ENCODE assay signal across 31 cellular contexts in the genomic region with DNA sequence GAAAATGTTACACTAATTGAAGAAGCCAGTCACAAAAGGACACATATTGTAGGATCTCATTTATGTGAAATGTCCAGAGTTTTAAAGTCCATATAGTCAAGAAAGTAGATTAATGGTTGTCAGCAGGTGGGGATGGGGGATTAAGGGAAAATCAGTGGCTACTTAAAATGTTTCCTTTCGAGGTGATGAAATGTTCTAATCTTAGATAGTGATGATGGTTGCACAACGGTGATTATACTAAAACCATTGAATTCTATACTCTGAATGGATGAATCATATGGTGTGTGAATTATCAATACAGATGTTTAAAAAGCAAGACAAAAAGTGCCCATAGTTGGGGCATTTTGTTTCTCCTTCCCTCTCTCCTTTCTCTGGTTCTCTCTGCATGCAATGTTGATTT.
"Had no signal": no experiment of that assay in that cellular context is flagged by ENCODE, and none has a peak within 500 bp of the region (broad histone marks: within the 10 kb centered on the region; RNA-seq: fewer than 3 reads in every experiment).

No MANE protein-coding gene starts in this region.

- H3K4me1 ChIP-seq: breast epithelium, parathyroid adenoma had no signal

- H3K27ac Mint-ChIP-seq: activated B cell treated with CpG ODN at 0.5 μM for 24 hours; activated CD8-positive, alpha-beta T cell treated with anti-CD3 and anti-CD28 coated beads for 36 hours; activated naive CD4-positive, alpha-beta T cell treated with anti-CD3 and anti-CD28 coated beads, Interleukin-2, amount 50 U/mL, for 24 hours; activated naive CD8-positive, alpha-beta T cell treated with anti-CD3 and anti-CD28 coated beads, Interleukin-2, amount 50 U/mL, for 24 hours; activated T-helper 2 cell treated with anti-CD3 and anti-CD28 coated beads, Interferon-gamma antibody, Interleukin-2, Interleukin-4, amounts not matched to agents 10 μg/mL and 5 μg/mL and 100 μg/mL, durations not matched to agents 14 hours and 24 hours and 36 hours; dendritic cell treated with granulocyte-macrophage colony-stimulating factor and Interleukin-4, amounts not matched to agents 40 ng/mL and 50 ng/mL, for 4 days; natural killer cell treated with Interleukin-12 subunit alpha and Interleukin-12 subunit beta and Interleukin-15 and Interleukin-18, amount 100 ng/mL, for 72 hours; stimulated activated effector memory CD8-positive, alpha-beta T cell treated with anti-CD3 and anti-CD28 coated beads, Interleukin-12 subunit alpha, Interleukin-12 subunit beta, amount 100 ng/mL, for 72 hours; stimulated activated naive CD8-positive, alpha-beta T cell treated with anti-CD3 and anti-CD28 coated beads, Interleukin-15, amount 100 ng/mL, for 72 hours; T-helper 17 cell had no signal

- H3K9ac ChIP-seq: parathyroid adenoma had no signal

- H3K27ac ChIP-seq: breast epithelium, esophagus muscularis mucosa, gastrocnemius medialis, left ventricle myocardium inferior, parathyroid adenoma, psoas muscle, sigmoid colon, upper lobe of right lung had no signal

- H3K4me3 ChIP-seq: breast epithelium, esophagus muscularis mucosa, gastrocnemius medialis, left ventricle myocardium inferior, lung, mucosa of descending colon, psoas muscle, sigmoid colon, upper lobe of right lung had no signal

- H2AFZ ChIP-seq: parathyroid adenoma had no signal

- H3K4me1 Mint-ChIP-seq: activated B cell treated with CpG ODN at 0.5 μM for 24 hours; activated naive CD4-positive, alpha-beta T cell treated with anti-CD3 and anti-CD28 coated beads, Interleukin-2, amount 50 U/mL, for 24 hours; activated naive CD8-positive, alpha-beta T cell treated with anti-CD3 and anti-CD28 coated beads, Interleukin-2, amount 50 U/mL, for 24 hours; stimulated activated naive CD8-positive, alpha-beta T cell treated with anti-CD3 and anti-CD28 coated beads, Interleukin-15, amount 100 ng/mL, for 72 hours had no signal

- ATAC-seq: activated CD8-positive, alpha-beta T cell treated with anti-CD3 and anti-CD28 coated beads for 36 hours; activated naive CD8-positive, alpha-beta T cell treated with anti-CD3 and anti-CD28 coated beads, Interleukin-2, amount 50 U/mL, for 24 hours; gastrocnemius medialis; mucosa of descending colon; natural killer cell treated with Interleukin-12 subunit alpha and Interleukin-12 subunit beta and Interleukin-15 and Interleukin-18, amount 100 ng/mL, for 72 hours; psoas muscle; stimulated activated effector memory CD8-positive, alpha-beta T cell treated with anti-CD3 and anti-CD28 coated beads, Interleukin-12 subunit alpha, Interleukin-12 subunit beta, amount 100 ng/mL, for 72 hours; stimulated activated naive CD8-positive, alpha-beta T cell treated with anti-CD3 and anti-CD28 coated beads, Interleukin-15, amount 100 ng/mL, for 72 hours; T-helper 17 cell; upper lobe of right lung had no signal

- H3K36me3 ChIP-seq: breast epithelium, esophagus muscularis mucosa, gastrocnemius medialis, left ventricle myocardium inferior, sigmoid colon, upper lobe of right lung had no signal

- H3K36me3 Mint-ChIP-seq: natural killer cell treated with Interleukin-12 subunit alpha and Interleukin-12 subunit beta and Interleukin-15 and Interleukin-18, amount 100 ng/mL, for 72 hours; stimulated activated effector memory CD8-positive, alpha-beta T cell treated with anti-CD3 and anti-CD28 coated beads, Interleukin-12 subunit alpha, Interleukin-12 subunit beta, amount 100 ng/mL, for 72 hours had no signal

- DNase-seq: activated B cell treated with CpG ODN at 0.5 μM for 24 hours; activated CD4-positive, alpha-beta T cell treated with anti-CD3 and anti-CD28 coated beads, Interleukin-2, amount 50 U/mL, for 1 hour; activated CD8-positive, alpha-beta T cell treated with anti-CD3 and anti-CD28 coated beads for 36 hours; activated naive CD8-positive, alpha-beta T cell treated with anti-CD3 and anti-CD28 coated beads, Interleukin-2, amount 50 U/mL, for 24 hours; activated T-cell treated with anti-CD3 and anti-CD28 coated beads, Interleukin-2, amount 50 U/mL, for 48 hours; amygdala; central memory CD4-positive, alpha-beta T cell; effector CD4-positive, alpha-beta T cell; gastrocnemius medialis; glutamatergic neuron; left ventricle myocardium inferior; mucosa of descending colon; nucleus accumbens; psoas muscle; sigmoid colon; small intestine; stimulated activated CD4-positive, alpha-beta T cell treated with anti-CD3 and anti-CD28 coated beads, Interleukin-4, amount 100 ng/mL, for 24 hours; stimulated activated naive CD8-positive, alpha-beta T cell treated with anti-CD3 and anti-CD28 coated beads, Interleukin-15, amount 100 ng/mL, for 72 hours; substantia nigra; T-helper 17 cell; T1000; upper lobe of right lung had no signal

- H3K27me3 ChIP-seq: breast epithelium, esophagus muscularis mucosa, gastrocnemius medialis, sigmoid colon, upper lobe of right lung had no signal

- H3K9me3 Mint-ChIP-seq: activated B cell treated with CpG ODN at 0.5 μM for 24 hours; activated CD8-positive, alpha-beta T cell treated with anti-CD3 and anti-CD28 coated beads for 36 hours; activated naive CD4-positive, alpha-beta T cell treated with anti-CD3 and anti-CD28 coated beads, Interleukin-2, amount 50 U/mL, for 24 hours; activated naive CD8-positive, alpha-beta T cell treated with anti-CD3 and anti-CD28 coated beads, Interleukin-2, amount 50 U/mL, for 24 hours; activated T-helper 2 cell treated with anti-CD3 and anti-CD28 coated beads, Interferon-gamma antibody, Interleukin-2, Interleukin-4, amounts not matched to agents 10 μg/mL and 5 μg/mL and 100 μg/mL, durations not matched to agents 14 hours and 24 hours and 36 hours; dendritic cell treated with granulocyte-macrophage colony-stimulating factor and Interleukin-4, amounts not matched to agents 40 ng/mL and 50 ng/mL, for 4 days; natural killer cell treated with Interleukin-12 subunit alpha and Interleukin-12 subunit beta and Interleukin-15 and Interleukin-18, amount 100 ng/mL, for 72 hours; stimulated activated effector memory CD8-positive, alpha-beta T cell treated with anti-CD3 and anti-CD28 coated beads, Interleukin-12 subunit alpha, Interleukin-12 subunit beta, amount 100 ng/mL, for 72 hours; stimulated activated naive CD8-positive, alpha-beta T cell treated with anti-CD3 and anti-CD28 coated beads, Interleukin-15, amount 100 ng/mL, for 72 hours had no signal

- H3K4me3 Mint-ChIP-seq: activated B cell treated with CpG ODN at 0.5 μM for 24 hours; activated CD8-positive, alpha-beta T cell treated with anti-CD3 and anti-CD28 coated beads for 36 hours; activated naive CD4-positive, alpha-beta T cell treated with anti-CD3 and anti-CD28 coated beads, Interleukin-2, amount 50 U/mL, for 24 hours; activated naive CD8-positive, alpha-beta T cell treated with anti-CD3 and anti-CD28 coated beads, Interleukin-2, amount 50 U/mL, for 24 hours; dendritic cell treated with granulocyte-macrophage colony-stimulating factor and Interleukin-4, amounts not matched to agents 40 ng/mL and 50 ng/mL, for 4 days; natural killer cell treated with Interleukin-12 subunit alpha and Interleukin-12 subunit beta and Interleukin-15 and Interleukin-18, amount 100 ng/mL, for 72 hours; stimulated activated effector memory CD8-positive, alpha-beta T cell treated with anti-CD3 and anti-CD28 coated beads, Interleukin-12 subunit alpha, Interleukin-12 subunit beta, amount 100 ng/mL, for 72 hours; stimulated activated naive CD8-positive, alpha-beta T cell treated with anti-CD3 and anti-CD28 coated beads, Interleukin-15, amount 100 ng/mL, for 72 hours; T-helper 17 cell had no signal

- H3K9me3 ChIP-seq: breast epithelium, esophagus muscularis mucosa, gastrocnemius medialis, left ventricle myocardium inferior, mucosa of descending colon, psoas muscle, sigmoid colon, upper lobe of right lung had no signal

- H3K27me3 Mint-ChIP-seq: activated B cell treated with CpG ODN at 0.5 μM for 24 hours; activated CD8-positive, alpha-beta T cell treated with anti-CD3 and anti-CD28 coated beads for 36 hours; activated naive CD4-positive, alpha-beta T cell treated with anti-CD3 and anti-CD28 coated beads, Interleukin-2, amount 50 U/mL, for 24 hours; activated naive CD8-positive, alpha-beta T cell treated with anti-CD3 and anti-CD28 coated beads, Interleukin-2, amount 50 U/mL, for 24 hours; dendritic cell treated with granulocyte-macrophage colony-stimulating factor and Interleukin-4, amounts not matched to agents 40 ng/mL and 50 ng/mL, for 4 days; natural killer cell treated with Interleukin-12 subunit alpha and Interleukin-12 subunit beta and Interleukin-15 and Interleukin-18, amount 100 ng/mL, for 72 hours; stimulated activated naive CD8-positive, alpha-beta T cell treated with anti-CD3 and anti-CD28 coated beads, Interleukin-15, amount 100 ng/mL, for 72 hours; T-helper 17 cell had no signal
